In genomic region chr10:24722676-24723385, GRCh38 we compare ENCODE assay signal across 8 cellular contexts. TPM values are rescaled to one million over a fixed set of nuclear protein-coding genes. Genes with fewer than 3 reads are reported as not detected.
DNase-seq lines count a peak whose midpoint lies in the region; ATAC-seq and TF ChIP-seq lines count a peak whose summit lies in the region.

No MANE protein-coding gene starts in this region.

- H3K4me3 ChIP-seq in SJCRH30 = peak overlapping the region; percentile 98

- intact Hi-C loops in left cardiac atrium (cut with DNase I) = loop anchor here (2.0 to 10.0 kb wide), 5 partner anchors 78 to 352 kb away; partner anchors contain the start of genes ENKUR (in 1 of the 2), PRTFDC1 (in 1 of the 2) and THNSL1 (in 1 of the 2)

- peak; percentile 54 for DNase-seq in ACHN
- peak; percentile 62 to 72 for DNase-seq in SJCRH30
- DNase-seq in activated naive CD8-positive, alpha-beta T cell treated with anti-CD3 and anti-CD28 coated beads, Interleukin-2, amount 10 ng/mL, durations not matched to agents 7 days and 5 days = peak; percentile 70
- peak; percentile 82 for DNase-seq in left cardiac atrium
- peak; percentile 40 for DNase-seq in progenitor cell of endocrine pancreas (ENCODE audit: low spot score, unreplicated experiment)
- DNase-seq in NCI-H2196 treated with DMSO at 0.1 percent for 48 hours (lab: John Stamatoyannopoulos, UW; ENCODE audit: unreplicated experiment) = no peak

- H3K9me3 ChIP-seq in SJCRH30 (replicated peaks) = no peaks in the 10 kb centered on the region

- ATAC-seq in HG03064 (IDR thresholded peaks at IDR 0.05; ENCODE audit: low read depth, unreplicated experiment) = peak; percentile 22
- peak; percentile 31 for ATAC-seq in activated naive CD8-positive, alpha-beta T cell treated with anti-CD3 and anti-CD28 coated beads, Interleukin-2, amount 10 ng/mL, durations not matched to agents 7 days and 5 days (ENCODE audit: low read depth)
- peak; percentile 41 to 52 for ATAC-seq in left cardiac atrium

- peaks cover 10% of the 10 kb centered on the region for H3K36me3 Mint-ChIP-seq in activated naive CD8-positive, alpha-beta T cell treated with anti-CD3 and anti-CD28 coated beads, Interleukin-2, amount 10 ng/mL, durations not matched to agents 7 days and 5 days
- H3K36me3 Mint-ChIP-seq in progenitor cell of endocrine pancreas (ENCODE audit: insufficient read depth) = no peaks in the 10 kb centered on the region

- no peaks in the 10 kb centered on the region for H3K9me3 Mint-ChIP-seq in activated naive CD8-positive, alpha-beta T cell treated with anti-CD3 and anti-CD28 coated beads, Interleukin-2, amount 10 ng/mL, durations not matched to agents 7 days and 5 days
- no peaks in the 10 kb centered on the region for H3K9me3 Mint-ChIP-seq in progenitor cell of endocrine pancreas (ENCODE audit: low read depth)

- TF ChIP-seq POLR2A in GM18526 (IDR thresholded peaks at IDR 0.05; ENCODE audit: extremely low read depth, insufficient read length) = peak; percentile 42

- in situ Hi-C loops in ACHN (cut with HindIII; ENCODE audit: low pct_ligation_motif_present, low pct_unique_long_range_greater_than_20kb, low sequenced_read_pairs) = no loop called here

- POLR2A ChIA-PET in activated naive CD8-positive, alpha-beta T cell treated with anti-CD3 and anti-CD28 coated beads, Interleukin-2, amount 10 ng/mL, durations not matched to agents 7 days and 5 days (lab: Charles Lee) = interaction anchor here (0.6 to 2.2 kb wide), 5 partner anchors 17 to 229 kb away, joined by 3 to 9 read pairs (median 4); partner anchors contain the start of gene PRTFDC1

- H3K27ac ChIP-seq in SJCRH30 = peak overlapping the region; percentile 85

- H3K4me1 Mint-ChIP-seq in activated naive CD8-positive, alpha-beta T cell treated with anti-CD3 and anti-CD28 coated beads, Interleukin-2, amount 10 ng/mL, durations not matched to agents 7 days and 5 days = peaks cover 21% of the 10 kb centered on the region
- H3K4me1 Mint-ChIP-seq in progenitor cell of endocrine pancreas (ENCODE audit: low read depth) = peaks cover 27% of the 10 kb centered on the region

- peak overlapping the region; percentile 90 for H3K27ac Mint-ChIP-seq in activated naive CD8-positive, alpha-beta T cell treated with anti-CD3 and anti-CD28 coated beads, Interleukin-2, amount 10 ng/mL, durations not matched to agents 7 days and 5 days
- peak overlapping the region; percentile 97 for H3K27ac Mint-ChIP-seq in progenitor cell of endocrine pancreas

- H3K27me3 ChIP-seq in SJCRH30 = no peaks in the 10 kb centered on the region

- H3K4me1 ChIP-seq in SJCRH30 = peaks cover 21% of the 10 kb centered on the region

- peak overlapping the region; percentile 92 for H3K4me3 Mint-ChIP-seq in activated naive CD8-positive, alpha-beta T cell treated with anti-CD3 and anti-CD28 coated beads, Interleukin-2, amount 10 ng/mL, durations not matched to agents 7 days and 5 days
- peak overlapping the region; percentile 87 for H3K4me3 Mint-ChIP-seq in progenitor cell of endocrine pancreas (ENCODE audit: low read depth)

- no peaks in the 10 kb centered on the region for H3K36me3 ChIP-seq in SJCRH30

- H3K27me3 Mint-ChIP-seq in activated naive CD8-positive, alpha-beta T cell treated with anti-CD3 and anti-CD28 coated beads, Interleukin-2, amount 10 ng/mL, durations not matched to agents 7 days and 5 days = no peaks in the 10 kb centered on the region
- peaks cover 3% of the 10 kb centered on the region for H3K27me3 Mint-ChIP-seq in progenitor cell of endocrine pancreas

- peak; percentile 17 for TF ChIP-seq CTCF in progenitor cell of endocrine pancreas (IDR thresholded peaks at IDR 0.05; ENCODE audit: unreplicated experiment)

RNA-seq across cellular contexts. Expression of gene ARHGAP21, which starts 0.9 kb away (rescaled TPM):
- 38.0 and 48.7 TPM in 2 replicates for total RNA-seq in SJCRH30 (2014; rRNA removed; shearing (Covaris generic))
- total RNA-seq in activated naive CD8-positive, alpha-beta T cell treated with anti-CD3 and anti-CD28 coated beads, Interleukin-2, amount 10 ng/mL, durations not matched to agents 7 days and 5 days = 10 to 100 TPM; 23.5 to 29.6 TPM
- 10 to 100 TPM; 44.7 to 57.9 TPM for total RNA-seq in left cardiac atrium
- 88.0 and 98.2 TPM in 2 replicates for total RNA-seq in progenitor cell of endocrine pancreas
